16 cellular contexts compared by ENCODE assay signal in the genomic region with DNA sequence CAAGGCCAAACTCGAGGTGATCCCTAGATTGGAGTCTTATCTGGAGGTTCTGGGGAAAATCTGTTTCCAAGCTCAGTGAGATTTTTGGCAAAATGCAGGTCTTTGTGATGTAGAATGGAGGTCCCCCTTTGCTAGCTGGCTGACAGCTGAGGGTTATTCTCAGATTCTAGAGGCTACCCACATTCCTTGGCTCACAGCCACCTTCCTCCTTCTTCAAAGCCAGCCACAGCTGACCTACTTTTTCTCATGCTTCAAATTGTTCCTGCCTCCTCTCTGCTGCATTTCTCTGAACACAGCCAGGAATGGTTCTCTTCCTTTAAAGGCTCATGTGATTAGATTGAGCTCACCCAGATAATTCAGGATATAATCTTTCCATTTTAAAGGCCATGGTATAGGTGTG.
DNase-seq lines count a peak whose midpoint lies in the region; ATAC-seq and TF ChIP-seq lines count a peak whose summit lies in the region.
"Had no signal": no experiment of that assay in that cellular context is flagged by ENCODE, and none has a peak within 500 bp of the region (broad histone marks: within the 10 kb centered on the region; RNA-seq: fewer than 3 reads in every experiment).

No MANE protein-coding gene starts in this region.

- H3K36me3 ChIP-seq in brain microvascular endothelial cell (replicated peaks) = no peaks in the 10 kb centered on the region
- H3K36me3 ChIP-seq in upper lobe of right lung = no peaks in the 10 kb centered on the region

- H3K4me1 ChIP-seq in upper lobe of right lung = no peaks in the 10 kb centered on the region

- ATAC-seq in upper lobe of right lung (peak; percentile 30), HG02938 (IDR thresholded peaks at IDR 0.05; ENCODE audit: unreplicated experiment) (no peak)
- ATAC-seq: HCT116, Panc1 had no signal

- DNase-seq in M059J (ENCODE audit: low read depth) (peak; percentile 2), brain microvascular endothelial cell (peak; percentile 13), myocyte (ENCODE audit: low read depth) (peak; percentile 7), upper lobe of right lung (no peak), CD14-positive monocyte (ENCODE audit: low spot score) (no peak), SHP77 (lab: John Stamatoyannopoulos, UW) (no peak), C1 segment of cervical spinal cord (lab: John Stamatoyannopoulos, UW) (no peak)
- DNase-seq: NCI-H1048, NCI-H1694 treated with DMSO at 0.1 percent for 48 hours, NCI-H446, NCI-H774, SHP77 treated with DMSO at 0.1 percent for 48 hours had no signal

- H3K27ac Mint-ChIP-seq in CD14-positive monocyte = no peak overlapping the region
- H3K27ac Mint-ChIP-seq: IgD-negative memory B cell had no signal

- no peaks in the 10 kb centered on the region for H3K27me3 Mint-ChIP-seq in CD14-positive monocyte (ENCODE audit: low read depth in 3 of 3)

- H3K9me3 ChIP-seq in upper lobe of right lung = no peaks in the 10 kb centered on the region

- TF ChIP-seq CTCF in brain microvascular endothelial cell (IDR thresholded peaks at IDR 0.05; ENCODE audit: low read depth, low read length, missing control alignments) (no peak), upper lobe of right lung (IDR thresholded peaks at IDR 0.05) (no peak), CD14-positive monocyte (IDR thresholded peaks at IDR 0.05) (no peak)

- intact Hi-C loops in upper lobe of right lung (cut with DNase I) = no loop called here
- intact Hi-C loops in CD14-positive monocyte (cut with micrococcal nuclease) = no loop called here

- H3K9me3 Mint-ChIP-seq in CD14-positive monocyte = peaks cover 0 to 11% (median 0%) of the 10 kb centered on the region in 7 donors

- H3K4me1 Mint-ChIP-seq in CD14-positive monocyte = no peaks in the 10 kb centered on the region
- H3K4me1 Mint-ChIP-seq: IgD-negative memory B cell had no signal

- H3K27ac ChIP-seq in brain microvascular endothelial cell (no peak overlapping the region), upper lobe of right lung (no peak overlapping the region)

- H3K4me3 Mint-ChIP-seq in CD14-positive monocyte = no peak overlapping the region
- H3K4me3 Mint-ChIP-seq: IgD-negative memory B cell had no signal

- no peaks in the 10 kb centered on the region for H3K36me3 Mint-ChIP-seq in CD14-positive monocyte
- H3K36me3 Mint-ChIP-seq: IgD-negative memory B cell had no signal

- in situ Hi-C loops in brain microvascular endothelial cell (cut with HindIII; ENCODE audit: low pct_ligation_motif_present, low sequenced_read_pairs) = no loop called here

- H3K27me3 ChIP-seq in brain microvascular endothelial cell (replicated peaks) (no peaks in the 10 kb centered on the region), upper lobe of right lung (no peaks in the 10 kb centered on the region)

- H3K4me3 ChIP-seq in brain microvascular endothelial cell (ENCODE audit: low read depth, low read length) = no peak overlapping the region
- no peak overlapping the region for H3K4me3 ChIP-seq in upper lobe of right lung

Comparison
In these comparisons a context has a peak if more than half of its experiments do, and no peak if none do; other contexts are left out.
1. DNase-seq: peak in M059J (single experiment), brain microvascular endothelial cell (single experiment) and myocyte (single experiment); none in upper lobe of right lung (single experiment), CD14-positive monocyte (single experiment), SHP77 (0 of 2) and C1 segment of cervical spinal cord (0 of 14).